17 cellular contexts compared by ENCODE assay signal in genomic region chr7:149179241-149179640, GRCh38. TPM values are rescaled to one million over a fixed set of nuclear protein-coding genes. Genes with fewer than 3 reads are reported as not detected.
DNase-seq lines count a peak whose midpoint lies in the region; ATAC-seq and TF ChIP-seq lines count a peak whose summit lies in the region.
"Had no signal": no experiment of that assay in that cellular context is flagged by ENCODE, and none has a peak within 500 bp of the region (broad histone marks: within the 10 kb centered on the region; RNA-seq: fewer than 3 reads in every experiment).

No MANE protein-coding gene starts in this region.

- no peak overlapping the region for H4K91ac ChIP-seq in neuronal stem cell (ENCODE audit: low read depth, low read length, poor library complexity)

- H3K27me3 ChIP-seq in right cardiac atrium (ENCODE audit: control insufficient read depth, insufficient read depth) = no peaks in the 10 kb centered on the region
- H3K27me3 ChIP-seq in heart right ventricle = no peaks in the 10 kb centered on the region
- H3K27me3 ChIP-seq in neuronal stem cell (ENCODE audit: control insufficient read depth in 3 of 3, insufficient read depth in 3 of 3, low read depth in 1 of 3, low read length in 3 of 3) = no peaks in the 10 kb centered on the region
- H3K27me3 ChIP-seq: BLaER1 had no signal

- intact Hi-C loops in right cardiac atrium (cut with DNase I) = no loop called here
- intact Hi-C loops in heart right ventricle (cut with DNase I) = no loop called here

- peaks cover 14% of the 10 kb centered on the region for H3K4me1 Mint-ChIP-seq in T-helper 17 cell
- H3K4me1 Mint-ChIP-seq in stimulated activated naive B cell treated with anti-CD40 and anti-IgM and Interleukin-4, amounts not matched to agents 10 μg/mL and 1 μg/mL and 100 μg/mL, for 72 hours = peaks cover 0 to 7% of the 10 kb centered on the region in 2 donors
- H3K4me1 Mint-ChIP-seq: CD14-positive monocyte, GM23338 had no signal

- H3K27ac ChIP-seq in right cardiac atrium (ENCODE audit: low read length) (no peak overlapping the region), heart right ventricle (no peak overlapping the region), neuronal stem cell (replicated peaks; ENCODE audit: low read length) (no peak overlapping the region)
- H3K27ac ChIP-seq: BLaER1, HL-60 had no signal

- no peak for TF ChIP-seq CTCF in heart right ventricle (IDR thresholded peaks at IDR 0.05)

- H3K9ac ChIP-seq in neuronal stem cell (ENCODE audit: low read depth, low read length, poor library complexity) = no peak overlapping the region
- H3K9ac ChIP-seq: BLaER1 had no signal

- H3K4me3 ChIP-seq in right cardiac atrium (ENCODE audit: low read length) = no peak overlapping the region
- no peak overlapping the region for H3K4me3 ChIP-seq in heart right ventricle
- no peak overlapping the region for H3K4me3 ChIP-seq in neuronal stem cell (ENCODE audit: low read length in 2 of 2)
- H3K4me3 ChIP-seq: BLaER1, GM23338 had no signal

- H3K4ac ChIP-seq in neuronal stem cell (ENCODE audit: low read length) = no peak overlapping the region

- WGBS in right cardiac atrium = 98% methylated on average over 19 of the region's 19 CpGs
- WGBS in heart right ventricle, 2 donors = 97 to 98% methylated on average over 19 of the region's 19 CpGs
- WGBS in neuronal stem cell (ENCODE audit: extremely low coverage in 2 of 2, insufficient read length in 2 of 2, insufficient replicate concordance in 1 of 2), 2 donors = no CpG with 5 or more reads among the region's 19 CpGs

- H3K27me3 Mint-ChIP-seq in T-helper 17 cell = no peaks in the 10 kb centered on the region
- no peaks in the 10 kb centered on the region for H3K27me3 Mint-ChIP-seq in stimulated activated naive B cell treated with anti-CD40 and anti-IgM and Interleukin-4, amounts not matched to agents 10 μg/mL and 1 μg/mL and 100 μg/mL, for 72 hours
- H3K27me3 Mint-ChIP-seq: CD4-positive, alpha-beta memory T cell had no signal

- H3K4me1 ChIP-seq in right cardiac atrium (ENCODE audit: control insufficient read depth, insufficient read depth, low read length) (no peaks in the 10 kb centered on the region), heart right ventricle (peaks cover 0 to 17% (median 13%) of the 10 kb centered on the region in 9 donors), neuronal stem cell (ENCODE audit: control insufficient read depth in 2 of 2, insufficient read depth in 1 of 2, low read depth in 1 of 2, low read length in 2 of 2) (no peaks in the 10 kb centered on the region)
- H3K4me1 ChIP-seq: BLaER1 had no signal

- no peaks in the 10 kb centered on the region for H3K9me3 ChIP-seq in right cardiac atrium (ENCODE audit: control insufficient read depth, low read length)
- no peaks in the 10 kb centered on the region for H3K9me3 ChIP-seq in heart right ventricle
- no peaks in the 10 kb centered on the region for H3K9me3 ChIP-seq in T-helper 17 cell (ENCODE audit: control insufficient read depth, low read length, poor library complexity, severe bottlenecking)
- no peaks in the 10 kb centered on the region for H3K9me3 ChIP-seq in neuronal stem cell (replicated peaks in 1 of 2; ENCODE audit: control insufficient read depth in 2 of 2, insufficient read depth in 1 of 2, low read depth in 1 of 2, low read length in 2 of 2)
- H3K9me3 ChIP-seq: BLaER1 had no signal

- no peak overlapping the region for H2BK12ac ChIP-seq in neuronal stem cell (ENCODE audit: low read length)

- H2AFZ ChIP-seq in neuronal stem cell (ENCODE audit: low read length) = no peak overlapping the region
- H2AFZ ChIP-seq: GM23338 had no signal

- H3K36me3 ChIP-seq in heart right ventricle (peaks cover 0 to 84% (median 44%) of the 10 kb centered on the region in 9 donors), neuronal stem cell (replicated peaks in 1 of 2; ENCODE audit: control insufficient read depth in 2 of 2, insufficient read depth in 2 of 2, low read length in 2 of 2) (peaks cover 29 to 82% of the 10 kb centered on the region in 2 donors)

- H3K18ac ChIP-seq in neuronal stem cell (ENCODE audit: low read length) = no peak overlapping the region

- no peak overlapping the region for H3K4me2 ChIP-seq in neuronal stem cell (ENCODE audit: insufficient read depth, low read length, poor library complexity, severe bottlenecking)
- H3K4me2 ChIP-seq: BLaER1, GM23338 had no signal

- no peak overlapping the region for H2AK5ac ChIP-seq in neuronal stem cell (ENCODE audit: low read depth, low read length)

- H3K79me1 ChIP-seq in neuronal stem cell (ENCODE audit: low read depth, low read length) = peaks cover 2% of the 10 kb centered on the region

- H2BK5ac ChIP-seq in neuronal stem cell (ENCODE audit: low read length) = no peak overlapping the region

- ATAC-seq in right cardiac atrium (peak; percentile 14 to 16), heart right ventricle (no peak), T-helper 17 cell (no peak), GM18520 (IDR thresholded peaks at IDR 0.05; ENCODE audit: unreplicated experiment) (no peak)
- ATAC-seq in stimulated activated naive B cell treated with anti-CD40 and anti-IgM and Interleukin-4, amounts not matched to agents 10 μg/mL and 1 μg/mL and 100 μg/mL, for 72 hours (replicated peaks) = no peak
- ATAC-seq: GM23338 had no signal

- peaks cover 12% of the 10 kb centered on the region for H3K36me3 Mint-ChIP-seq in T-helper 17 cell (ENCODE audit: low read depth)
- peaks cover 35 to 43% of the 10 kb centered on the region in 2 donors for H3K36me3 Mint-ChIP-seq in stimulated activated naive B cell treated with anti-CD40 and anti-IgM and Interleukin-4, amounts not matched to agents 10 μg/mL and 1 μg/mL and 100 μg/mL, for 72 hours

- H2BK15ac ChIP-seq in neuronal stem cell (ENCODE audit: low read length) = no peak overlapping the region

- DNase-seq in right cardiac atrium (no peak), heart right ventricle (no peak), T-helper 17 cell (no peak), neuronal stem cell (ENCODE audit: low spot score) (no peak), NCI-H345 treated with DMSO at 0.1 percent for 48 hours (lab: John Stamatoyannopoulos, UW; ENCODE audit: unreplicated experiment) (no peak)
- DNase-seq in stimulated activated naive B cell treated with anti-CD40 and anti-IgM and Interleukin-4, amounts not matched to agents 10 μg/mL and 1 μg/mL and 100 μg/mL, for 72 hours = no peak
- DNase-seq: 8988T; CD4-positive, alpha-beta memory T cell; DMS153; DMS79; GDM1; HCEC 1CT had no signal

- H3K23ac ChIP-seq in neuronal stem cell (ENCODE audit: low read depth, low read length, poor library complexity) = peak overlapping the region; percentile 8

- H4K8ac ChIP-seq in neuronal stem cell (ENCODE audit: low read depth, low read length) = no peak overlapping the region

- no peak overlapping the region for H3K14ac ChIP-seq in neuronal stem cell (ENCODE audit: low read length)

- no peaks in the 10 kb centered on the region for H3K9me3 Mint-ChIP-seq in stimulated activated naive B cell treated with anti-CD40 and anti-IgM and Interleukin-4, amounts not matched to agents 10 μg/mL and 1 μg/mL and 100 μg/mL, for 72 hours
- H3K9me3 Mint-ChIP-seq: CD14-positive monocyte; CD4-positive, alpha-beta memory T cell; GM23338 had no signal

- H2BK120ac ChIP-seq in neuronal stem cell (ENCODE audit: low read depth, low read length) = no peak overlapping the region

- no peak overlapping the region for H3K4me3 Mint-ChIP-seq in T-helper 17 cell
- H3K4me3 Mint-ChIP-seq in stimulated activated naive B cell treated with anti-CD40 and anti-IgM and Interleukin-4, amounts not matched to agents 10 μg/mL and 1 μg/mL and 100 μg/mL, for 72 hours = no peak overlapping the region
- H3K4me3 Mint-ChIP-seq: CD14-positive monocyte, GM23338 had no signal

- peak overlapping the region; percentile 37 for H3K27ac Mint-ChIP-seq in T-helper 17 cell
- peak overlapping the region; percentile 67 for H3K27ac Mint-ChIP-seq in stimulated activated naive B cell treated with anti-CD40 and anti-IgM and Interleukin-4, amounts not matched to agents 10 μg/mL and 1 μg/mL and 100 μg/mL, for 72 hours
- H3K27ac Mint-ChIP-seq: GM23338 had no signal

RNA-seq across cellular contexts. Expression of gene ZNF282, which starts 16.1 kb away (rescaled TPM):
- total RNA-seq in right cardiac atrium (10 to 100 TPM; 13.6 to 14.6 (median 13.9) TPM), heart right ventricle (10 to 100 TPM; 10.4 to 19.9 (median 12.9) TPM), T-helper 17 cell (10 to 100 TPM; 14.6 to 24.4 TPM)
- polyA plus RNA-seq in right cardiac atrium (8.0 TPM), heart right ventricle (1 to 10 TPM; 6.7 to 8.1 TPM)
- polyA plus RNA-seq in neuronal stem cell (2013, experiment 1 of 2) = 13.7 TPM
- 13.0 TPM for polyA plus RNA-seq in neuronal stem cell (2013, experiment 2 of 2)

RNA-seq across cellular contexts. Expression of gene ZNF398, which starts 32.0 kb away (rescaled TPM):
- total RNA-seq in right cardiac atrium (10 to 100 TPM in 1 of 4 donors, 1 to 10 TPM in 3; 7.6 to 10.3 (median 8.7) TPM), heart right ventricle (1 to 10 TPM; 6.6 to 9.2 (median 7.8) TPM), T-helper 17 cell (10 to 100 TPM; 17.2 to 19.7 TPM)
- polyA plus RNA-seq in right cardiac atrium (2.5 TPM), heart right ventricle (1 to 10 TPM; 2.0 to 2.6 TPM)
- 6.5 TPM for polyA plus RNA-seq in neuronal stem cell (2013, experiment 1 of 2)
- 6.4 TPM for polyA plus RNA-seq in neuronal stem cell (2013, experiment 2 of 2)

RNA-seq across cellular contexts. Expression of gene ZNF425, which starts 53.1 kb away (rescaled TPM):
- total RNA-seq in right cardiac atrium (under 1 TPM; 0.72 to 0.99 (median 0.81) TPM), heart right ventricle (1 to 10 TPM in 1 of 10 donors, under 1 TPM in 9; 0.28 to 1.2 (median 0.78) TPM), T-helper 17 cell (under 1 TPM; 0.23 to 0.87 TPM)
- polyA plus RNA-seq in right cardiac atrium (0.50 TPM), heart right ventricle (under 1 TPM; 0.28 to 0.37 TPM)
- polyA plus RNA-seq in neuronal stem cell (2013, experiment 1 of 2) = 3.2 TPM
- 2.7 TPM for polyA plus RNA-seq in neuronal stem cell (2013, experiment 2 of 2)

Comparison
In these comparisons a context has a peak if more than half of its experiments do, and no peak if none do; other contexts are left out.
1. ATAC-seq: peak in right cardiac atrium (2 of 2); none in heart right ventricle (0 of 8), T-helper 17 cell (single experiment), stimulated activated naive B cell treated with anti-CD40 and anti-IgM and Interleukin-4, amounts not matched to agents 10 μg/mL and 1 μg/mL and 100 μg/mL, for 72 hours (0 of 2) and GM18520 (single experiment).